25 cellular contexts compared by ENCODE assay signal in genomic region chr7:66503036-66503370, GRCh38.
"Had no signal": no experiment of that assay in that cellular context is flagged by ENCODE, and none has a peak within 500 bp of the region (broad histone marks: within the 10 kb centered on the region; RNA-seq: fewer than 3 reads in every experiment).

No MANE protein-coding gene starts in this region.

- H3K27ac ChIP-seq: ascending aorta, cardiac muscle cell, SJCRH30, SK-N-MC had no signal

- FAIRE-seq: TTC549 had no signal

- H3K9me3 ChIP-seq: ascending aorta, MG63, SJCRH30 had no signal

- ATAC-seq: activated CD8-positive, alpha-beta T cell treated with anti-CD3 and anti-CD28 coated beads, Interleukin-2, amount 10 ng/mL, durations not matched to agents 7 days and 5 days; Panc1 had no signal

- H3K36me3 ChIP-seq: ascending aorta, cardiac muscle cell, MG63, SJCRH30 had no signal

- DNase-seq: activated CD4-positive, alpha-beta T cell treated with anti-CD3 and anti-CD28 coated beads, Interleukin-2, amount 10 ng/mL, durations not matched to agents 7 days and 5 days; activated CD4-positive, alpha-beta T cell treated with anti-CD3 and anti-CD28 coated beads, Interleukin-2, amount 50 U/mL, for 48 hours; activated CD8-positive, alpha-beta T cell treated with anti-CD3 and anti-CD28 coated beads, Interleukin-2, amount 10 ng/mL, durations not matched to agents 7 days and 5 days; activated gamma-delta T cell; activated naive CD4-positive, alpha-beta T cell treated with Interleukin-2 at 50 U/mL for 16 hours; activated naive CD8-positive, alpha-beta T cell treated with anti-CD3 and anti-CD28 coated beads, Interleukin-2, amount 10 ng/mL, durations not matched to agents 7 days and 5 days; activated T-cell treated with anti-CD3 and anti-CD28 coated beads, Interleukin-2, amount 50 U/mL, for 24 hours; amygdala; Kasumi-1; KG1; MG63; NCI-H1048; NCI-H1105 treated with DMSO at 0.1 percent for 48 hours; NCI-H1436; NCI-H1694; NCI-H1930; NCI-H2081 treated with DMSO at 0.1 percent for 48 hours; NCI-H345; NCI-H524 treated with DMSO at 0.1 percent for 48 hours; SJCRH30 had no signal

- H3K4me1 ChIP-seq: ascending aorta, SJCRH30 had no signal

- H3K4me3 ChIP-seq: ascending aorta, cardiac muscle cell, MG63, SJCRH30, SK-N-MC had no signal

- H3K27me3 ChIP-seq: ascending aorta, cardiac muscle cell, MG63, SJCRH30 had no signal
